9 cellular contexts compared by ENCODE assay signal in genomic region chr3:196165006-196165575, GRCh38. TPM values are rescaled to one million over a fixed set of nuclear protein-coding genes. Genes with fewer than 3 reads are reported as not detected.
"Had no signal": no experiment of that assay in that cellular context is flagged by ENCODE, and none has a peak within 500 bp of the region (broad histone marks: within the 10 kb centered on the region; RNA-seq: fewer than 3 reads in every experiment).

No MANE protein-coding gene starts in this region.

RNA-seq across cellular contexts. Expression of gene ZDHHC19, which starts 46.1 kb away (rescaled TPM):
- total RNA-seq: activated naive CD8-positive, alpha-beta T cell treated with anti-CD3 and anti-CD28 coated beads for 36 hours; activated T-cell treated with anti-CD3 and anti-CD28 coated beads, Interleukin-2, amount 50 U/mL, for 72 hours; activated T-helper 17 cell treated with anti-CD3 and anti-CD28 coated beads, Interleukin-2, amount 50 U/mL, for 72 hours; astrocyte; body of pancreas; breast epithelium; M059J; Right ventricle myocardium superior had no signal

RNA-seq across cellular contexts. Expression of gene SLC51A, which starts 51.2 kb away (rescaled TPM):
- total RNA-seq: activated CD4-positive, alpha-beta memory T cell treated with anti-CD3 and anti-CD28 coated beads, Interleukin-2, amount 10 ng/mL, durations not matched to agents 7 days and 5 days; activated naive CD8-positive, alpha-beta T cell treated with anti-CD3 and anti-CD28 coated beads for 36 hours; activated T-cell treated with anti-CD3 and anti-CD28 coated beads, Interleukin-2, amount 50 U/mL, for 72 hours; activated T-helper 17 cell treated with anti-CD3 and anti-CD28 coated beads, Interleukin-2, amount 50 U/mL, for 72 hours; astrocyte; breast epithelium; M059J; Right ventricle myocardium superior had no signal
